19 cellular contexts compared by ENCODE assay signal in genomic region chr14:43898709-43899108, GRCh38.
DNase-seq lines count a peak whose midpoint lies in the region; ATAC-seq and TF ChIP-seq lines count a peak whose summit lies in the region.
"Had no signal": no experiment of that assay in that cellular context is flagged by ENCODE, and none has a peak within 500 bp of the region (broad histone marks: within the 10 kb centered on the region; RNA-seq: fewer than 3 reads in every experiment).

No MANE protein-coding gene starts in this region.

- ATAC-seq in HG03354 (IDR thresholded peaks at IDR 0.05; ENCODE audit: poor library complexity, severe bottlenecking, unreplicated experiment), result no peak
- no peak for ATAC-seq in HG03432 (IDR thresholded peaks at IDR 0.05; ENCODE audit: unreplicated experiment)
- no peak for ATAC-seq in left cardiac atrium
- ATAC-seq: activated CD4-positive, CD25-positive, alpha-beta regulatory T cell treated with anti-CD3 and anti-CD28 coated beads, Interleukin-2, amount 50 U/mL, for 24 hours; gastrocnemius medialis; left colon; stimulated activated naive CD8-positive, alpha-beta T cell treated with anti-CD3 and anti-CD28 coated beads, Interleukin-15, amount 100 ng/mL, for 72 hours had no signal

- H3K79me2 ChIP-seq in OCI-LY3 (ENCODE audit: low read length), result no peaks in the 10 kb centered on the region

- H3K9ac ChIP-seq in OCI-LY3 (ENCODE audit: low read length), result no peak overlapping the region

- H3K36me3 ChIP-seq in OCI-LY3 (replicated peaks; ENCODE audit: low read depth, low read length), result no peaks in the 10 kb centered on the region
- H3K36me3 ChIP-seq in kidney epithelial cell (ENCODE audit: control insufficient read depth, insufficient read depth, low read length), result no peaks in the 10 kb centered on the region
- H3K36me3 ChIP-seq: brain microvascular endothelial cell, gastrocnemius medialis, sigmoid colon had no signal

- no peak overlapping the region for H2AFZ ChIP-seq in OCI-LY3 (ENCODE audit: low read depth, low read length)

- no peaks in the 10 kb centered on the region for H3K9me3 ChIP-seq in OCI-LY3 (ENCODE audit: insufficient read depth, low read length)
- H3K9me3 ChIP-seq: gastrocnemius medialis, sigmoid colon had no signal

- H3K27me3 ChIP-seq in OCI-LY3 (ENCODE audit: low read depth, low read length) (no peaks in the 10 kb centered on the region), kidney epithelial cell (ENCODE audit: control insufficient read depth, insufficient read depth, low read length) (no peaks in the 10 kb centered on the region)
- H3K27me3 ChIP-seq: brain microvascular endothelial cell, gastrocnemius medialis, sigmoid colon had no signal

- H4K20me1 ChIP-seq in OCI-LY3 (ENCODE audit: insufficient read depth, low read length), result no peaks in the 10 kb centered on the region

- no peak overlapping the region for H3K27ac ChIP-seq in 22Rv1
- H3K27ac ChIP-seq in OCI-LY3 (ENCODE audit: low read length), result no peak overlapping the region
- H3K27ac ChIP-seq: brain microvascular endothelial cell, coronary artery, gastrocnemius medialis, sigmoid colon had no signal

- peak; percentile 32 for TF ChIP-seq CTCF in 22Rv1 (IDR thresholded peaks at IDR 0.05)
- peak; percentile 52 for TF ChIP-seq CTCF in OCI-LY3 (IDR thresholded peaks at IDR 0.05; ENCODE audit: low read depth, low read length)
- peak; percentile 15 for TF ChIP-seq CTCF in kidney epithelial cell (IDR thresholded peaks at IDR 0.05; ENCODE audit: insufficient read depth, low read length, poor library complexity, severe bottlenecking)

- intact Hi-C loops in left cardiac atrium (cut with DNase I), result no loop called here

- no peak overlapping the region for H3K4me2 ChIP-seq in OCI-LY3 (ENCODE audit: low read length)

- DNase-seq in ELR (ENCODE audit: low read depth) (peak; percentile 24), kidney epithelial cell (ENCODE audit: low read depth) (no peak), left cardiac atrium (no peak)
- no peak for DNase-seq in activated CD8-positive, alpha-beta memory T cell treated with anti-CD3 and anti-CD28 coated beads, Interleukin-2, amount 50 U/mL, for 4 hours
- DNase-seq: activated naive CD8-positive, alpha-beta T cell treated with anti-CD3 and anti-CD28 coated beads, Interleukin-2, amount 10 ng/mL, durations not matched to agents 7 days and 5 days; brain microvascular endothelial cell; gastrocnemius medialis; GDM1; left colon; NCI-H1436; nucleus accumbens; sigmoid colon; stimulated activated naive CD8-positive, alpha-beta T cell treated with anti-CD3 and anti-CD28 coated beads, Interleukin-15, amount 100 ng/mL, for 72 hours had no signal

- H3K4me1 ChIP-seq in OCI-LY3 (ENCODE audit: low read length), result peaks cover 9% of the 10 kb centered on the region
- H3K4me1 ChIP-seq: gastrocnemius medialis had no signal

- no peak overlapping the region for H3K4me3 ChIP-seq in OCI-LY3 (ENCODE audit: low read length)
- no peak overlapping the region for H3K4me3 ChIP-seq in kidney epithelial cell (ENCODE audit: low read depth, low read length)
- H3K4me3 ChIP-seq: coronary artery, gastrocnemius medialis, sigmoid colon had no signal
